9 cellular contexts compared by ENCODE assay signal in the genomic region with DNA sequence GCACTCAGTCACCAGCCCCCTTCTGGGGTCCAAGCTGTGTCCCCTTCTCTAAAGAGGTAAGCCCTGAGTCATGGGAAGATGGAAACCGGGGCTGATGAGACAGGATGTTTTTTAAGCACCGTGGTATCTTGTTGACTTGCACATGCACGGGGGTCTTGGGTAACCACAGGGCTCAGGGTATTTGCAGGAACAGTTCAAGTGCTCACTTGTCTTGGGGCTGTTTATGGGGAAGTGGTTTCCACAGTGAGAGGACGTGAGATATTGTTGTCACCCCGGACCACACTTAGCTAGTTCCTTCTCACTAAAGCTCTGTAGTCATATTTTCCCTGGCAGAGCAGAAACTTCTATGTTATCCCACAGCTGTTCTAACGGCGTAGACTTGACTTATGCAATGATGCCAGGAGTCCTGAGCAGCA. TPM values are rescaled to one million over a fixed set of nuclear protein-coding genes. Genes with fewer than 3 reads are reported as not detected.
A peak's percentile ranks its signal among the peaks of the same experiment; 100 is the strongest.
DNase-seq lines count a peak whose midpoint lies in the region; ATAC-seq and FAIRE-seq lines count a peak whose summit lies in the region.
"Had no signal": no experiment of that assay in that cellular context is flagged by ENCODE, and none has a peak within 500 bp of the region (broad histone marks: within the 10 kb centered on the region; RNA-seq: fewer than 3 reads in every experiment).

No MANE protein-coding gene starts in this region.

- H3K27me3 Mint-ChIP-seq in T-cell (peaks cover 26 to 65% of the 10 kb centered on the region in 2 donors), naive B cell (peaks cover 16 to 38% (median 18%) of the 10 kb centered on the region in 3 donors)

- CTCF ChIA-PET in T-cell (lab: Charles Lee), result no interaction called here

- H3K36me3 Mint-ChIP-seq in T-cell (no peaks in the 10 kb centered on the region), naive B cell (no peaks in the 10 kb centered on the region)

- H3K9me3 Mint-ChIP-seq in T-cell, result no peaks in the 10 kb centered on the region
- H3K9me3 Mint-ChIP-seq in naive B cell, result no peaks in the 10 kb centered on the region

- H3K4me1 Mint-ChIP-seq in T-cell, result peaks cover 0 to 48% (median 33%) of the 10 kb centered on the region in 3 donors
- H3K4me1 Mint-ChIP-seq in naive B cell, result peaks cover 19 to 41% (median 34%) of the 10 kb centered on the region in 3 donors

- peak overlapping the region; percentile 84 to 90 for H3K27ac Mint-ChIP-seq in T-cell
- H3K27ac Mint-ChIP-seq in naive B cell, result no peak overlapping the region

- no peak for FAIRE-seq in RCC 7860 (lab: Jason Lieb, UNC)

- peak in 28 of 34 experiments; percentile 6 to 88 (median 52) for DNase-seq in T-cell
- no peak for DNase-seq in naive B cell
- DNase-seq in RCC 7860 (ENCODE audit: low spot score), result no peak
- no peak for DNase-seq in HuH-7.5 (ENCODE audit: low spot score)
- no peak for DNase-seq in foreskin melanocyte

- peak overlapping the region in 1 of 3 donors; percentile 17 for H3K4me3 Mint-ChIP-seq in T-cell
- H3K4me3 Mint-ChIP-seq in naive B cell, result peak overlapping the region in 5 of 8 donors; percentile 9 to 65 (median 13)

- ATAC-seq in GM18858 (IDR thresholded peaks at IDR 0.05; ENCODE audit: unreplicated experiment) (peak; percentile 52), HG02852 (IDR thresholded peaks at IDR 0.05; ENCODE audit: unreplicated experiment) (peak; percentile 69), T-cell (replicated peaks in 1 of 4) (peak; percentile 68 to 85 (median 78)), naive B cell (ENCODE audit: low read depth in 2 of 2) (peak; percentile 96 to 97), GM21526 (IDR thresholded peaks at IDR 0.05; ENCODE audit: low FRiP score, unreplicated experiment) (no peak)

- POLR2A ChIA-PET in T-cell (lab: Charles Lee), result no interaction called here

RNA-seq across cellular contexts. Expression of a gene that starts 7.7 kb away (rescaled TPM):
- total RNA-seq in T-cell, result 1 to 10 TPM; 1.1 to 7.5 (median 1.4) TPM
- polyA plus RNA-seq in naive B cell (ENCODE audit: low read depth in 6 of 6), result 1 to 10 TPM in 1 of 6 donors, under 1 TPM in 3, not detected in 2; 0.48 to 1.5 (median 0.71) TPM
- total RNA-seq: lung microvascular endothelial cell had no signal

RNA-seq across cellular contexts. Expression of a gene that starts 12.5 kb away (rescaled TPM):
- 10 to 100 TPM in 4 of 5 donors, 1 to 10 TPM in 1; 6.1 to 13.7 (median 12.2) TPM for total RNA-seq in T-cell
- polyA plus RNA-seq in naive B cell (ENCODE audit: low read depth in 6 of 6), result under 1 TPM in 1 of 6 donors, not detected in 5; 0.73 TPM

RNA-seq across cellular contexts. Expression of a gene that starts 22.0 kb away (rescaled TPM):
- 10 to 100 TPM in 1 of 5 donors, 1 to 10 TPM in 4; 1.1 to 12.6 (median 2.2) TPM for total RNA-seq in T-cell
- polyA plus RNA-seq in naive B cell (ENCODE audit: low read depth in 6 of 6), result 1 to 10 TPM in 2 of 6 donors, not detected in 4; 1.6 to 6.6 TPM
- total RNA-seq: lung microvascular endothelial cell had no signal

Comparison
In these comparisons a context has a peak if more than half of its experiments do, and no peak if none do; other contexts are left out.
1. DNase-seq: peak in T-cell (28 of 34); none in naive B cell (single experiment), RCC 7860 (single experiment), HuH-7.5 (single experiment) and foreskin melanocyte (single experiment).
2. H3K27ac Mint-ChIP-seq: peak in T-cell (2 of 2); none in naive B cell (0 of 6).